1 cellular context compared by ENCODE assay signal in the genomic region with DNA sequence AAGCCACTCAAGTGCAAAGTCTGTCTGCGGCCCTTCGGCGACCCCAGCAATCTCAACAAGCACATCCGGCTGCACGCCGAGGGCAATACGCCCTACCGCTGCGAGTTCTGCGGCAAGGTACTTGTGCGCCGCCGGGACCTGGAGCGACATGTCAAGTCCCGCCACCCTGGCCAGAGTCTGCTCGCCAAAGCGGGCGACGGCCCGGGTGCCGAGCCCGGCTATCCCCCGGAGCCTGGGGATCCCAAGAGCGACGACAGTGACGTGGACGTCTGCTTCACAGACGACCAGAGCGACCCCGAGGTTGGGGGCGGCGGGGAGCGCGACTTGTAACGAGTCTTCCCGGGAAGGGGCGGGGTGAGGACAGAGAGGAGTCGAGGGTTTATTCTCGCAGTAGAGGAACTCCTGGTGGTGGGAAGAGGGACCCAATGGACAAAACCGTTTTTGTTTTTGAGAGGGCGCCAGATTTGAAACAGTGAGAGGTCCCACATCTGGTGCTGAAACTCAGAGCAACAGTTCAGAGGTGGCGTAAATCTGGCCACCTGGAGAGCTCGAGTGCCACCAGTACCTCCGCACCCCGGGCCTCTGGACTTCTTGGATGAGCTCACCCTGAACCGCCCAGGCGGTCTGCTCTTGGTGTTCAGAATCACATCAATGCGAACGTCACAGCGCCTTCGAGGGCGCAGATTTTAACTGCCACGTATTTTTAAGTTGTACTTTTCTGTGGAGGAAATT.
TF ChIP-seq lines count a peak whose summit lies in the region.

No MANE protein-coding gene starts in this region.

TF ChIP-seq in GM23338, 12 proteins besides CTCF, POLR2A, EP300 and RAD21 (continued from another document):
- no peak for TF ChIP-seq ZNF462 (CRISPR knock-in tag; IDR thresholded peaks at IDR 0.05)
- peak; percentile 82 for TF ChIP-seq EZH2phosphoT487 (IDR thresholded peaks at IDR 0.05; ENCODE audit: unreplicated experiment)
- no peak for TF ChIP-seq JUNB (IDR thresholded peaks at IDR 0.05; ENCODE audit: unreplicated experiment)
- peak; percentile 64 for TF ChIP-seq EZH2 (IDR thresholded peaks at IDR 0.05; ENCODE audit: low read depth, unreplicated experiment)
- no peak for TF ChIP-seq ZNF331 (CRISPR knock-in tag; IDR thresholded peaks at IDR 0.05; ENCODE audit: low read depth)
- no peak for TF ChIP-seq NANOG (IDR thresholded peaks at IDR 0.05; ENCODE audit: borderline replicate concordance)
